38 cellular contexts compared by ENCODE assay signal in genomic region chr10:112175409-112175808, GRCh38.
"Had no signal": no experiment of that assay in that cellular context is flagged by ENCODE, and none has a peak within 500 bp of the region (broad histone marks: within the 10 kb centered on the region; RNA-seq: fewer than 3 reads in every experiment).

No MANE protein-coding gene starts in this region.

- H3K27me3 Mint-ChIP-seq: activated CD4-positive, alpha-beta T cell treated with anti-CD3 and anti-CD28 coated beads for 36 hours; activated CD4-positive, alpha-beta T cell treated with anti-CD3 and anti-CD28 coated beads, Interleukin-2, amount 10 ng/mL, durations not matched to agents 7 days and 5 days; activated CD8-positive, alpha-beta T cell treated with anti-CD3 and anti-CD28 coated beads for 36 hours; activated naive CD8-positive, alpha-beta T cell treated with anti-CD3 and anti-CD28 coated beads for 36 hours; activated T-helper 17 cell treated with anti-CD3 and anti-CD28 coated beads, Interleukin-2, amount 50 U/mL, for 72 hours had no signal

- H3K27ac ChIP-seq: adrenal gland, body of pancreas, brain microvascular endothelial cell, breast epithelium, WERI-Rb-1 had no signal

- H3K4me3 Mint-ChIP-seq: activated CD4-positive, alpha-beta T cell treated with anti-CD3 and anti-CD28 coated beads for 36 hours; activated CD4-positive, alpha-beta T cell treated with anti-CD3 and anti-CD28 coated beads, Interleukin-2, amount 10 ng/mL, durations not matched to agents 7 days and 5 days; activated CD8-positive, alpha-beta T cell treated with anti-CD3 and anti-CD28 coated beads for 36 hours; activated naive CD4-positive, alpha-beta T cell treated with anti-CD3 and anti-CD28 coated beads for 36 hours; activated naive CD8-positive, alpha-beta T cell treated with anti-CD3 and anti-CD28 coated beads for 36 hours; activated T-cell treated with anti-CD3 and anti-CD28 coated beads, Interleukin-2, amount 50 U/mL, for 4 hours; activated T-cell treated with anti-CD3 and anti-CD28 coated beads, Interleukin-2, amount 50 U/mL, for 72 hours; activated T-helper 1 cell treated with anti-CD3 and anti-CD28 coated beads, Interleukin-12 subunit alpha, Interleukin-12 subunit beta, Interleukin-2, Interleukin-4 antibody, amounts not matched to agents 30 ng/mL and 10 ng/mL and 1 ng/mL, durations not matched to agents 14 hours and 24 hours and 36 hours; activated T-helper 17 cell treated with anti-CD3 and anti-CD28 coated beads, Interleukin-2, amount 50 U/mL, for 72 hours; T-helper 1 cell treated with Interleukin-12 subunit alpha and Interleukin-12 subunit beta and Interleukin-4 antibody, amounts not matched to agents 30 μg/mL and 1 μg/mL, for 36 hours; T-helper 2 cell treated with Interferon-gamma antibody and Interleukin-4, amounts not matched to agents 5 μg/mL and 100 μg/mL, for 36 hours; WTC11 had no signal

- H3K9me3 Mint-ChIP-seq: activated CD4-positive, alpha-beta T cell treated with anti-CD3 and anti-CD28 coated beads, Interleukin-2, amount 10 ng/mL, durations not matched to agents 7 days and 5 days; activated CD8-positive, alpha-beta T cell treated with anti-CD3 and anti-CD28 coated beads for 36 hours; activated naive CD4-positive, alpha-beta T cell treated with anti-CD3 and anti-CD28 coated beads for 36 hours; activated naive CD4-positive, alpha-beta T cell treated with anti-CD3 and anti-CD28 coated beads, Interleukin-2, amount 50 U/mL, for 72 hours; activated naive CD8-positive, alpha-beta T cell treated with anti-CD3 and anti-CD28 coated beads for 36 hours; activated T-cell treated with anti-CD3 and anti-CD28 coated beads, Interleukin-2, amount 50 U/mL, for 4 hours; activated T-cell treated with anti-CD3 and anti-CD28 coated beads, Interleukin-2, amount 50 U/mL, for 72 hours; activated T-helper 1 cell treated with anti-CD3 and anti-CD28 coated beads, Interleukin-12 subunit alpha, Interleukin-12 subunit beta, Interleukin-2, Interleukin-4 antibody, amounts not matched to agents 30 ng/mL and 10 ng/mL and 1 ng/mL, durations not matched to agents 14 hours and 24 hours and 36 hours; activated T-helper 17 cell treated with anti-CD3 and anti-CD28 coated beads, Interleukin-2, amount 50 U/mL, for 72 hours; T-helper 1 cell treated with Interleukin-12 subunit alpha and Interleukin-12 subunit beta and Interleukin-4 antibody, amounts not matched to agents 30 μg/mL and 1 μg/mL, for 36 hours; T-helper 2 cell treated with Interferon-gamma antibody and Interleukin-4, amounts not matched to agents 5 μg/mL and 100 μg/mL, for 36 hours; WTC11 had no signal

- H3K4me3 ChIP-seq: adrenal gland, body of pancreas, breast epithelium had no signal

- H3K4me1 ChIP-seq: body of pancreas, breast epithelium had no signal

- H3K4me1 Mint-ChIP-seq: activated CD4-positive, alpha-beta T cell treated with anti-CD3 and anti-CD28 coated beads for 36 hours; activated CD4-positive, alpha-beta T cell treated with anti-CD3 and anti-CD28 coated beads, Interleukin-2, amount 10 ng/mL, durations not matched to agents 7 days and 5 days; activated naive CD8-positive, alpha-beta T cell treated with anti-CD3 and anti-CD28 coated beads for 36 hours; activated T-helper 17 cell treated with anti-CD3 and anti-CD28 coated beads, Interleukin-2, amount 50 U/mL, for 72 hours; WTC11 had no signal

- H3K27ac Mint-ChIP-seq: activated CD4-positive, alpha-beta T cell treated with anti-CD3 and anti-CD28 coated beads for 36 hours; activated CD4-positive, alpha-beta T cell treated with anti-CD3 and anti-CD28 coated beads, Interleukin-2, amount 10 ng/mL, durations not matched to agents 7 days and 5 days; activated CD8-positive, alpha-beta T cell treated with anti-CD3 and anti-CD28 coated beads for 36 hours; activated naive CD4-positive, alpha-beta T cell treated with anti-CD3 and anti-CD28 coated beads for 36 hours; activated naive CD4-positive, alpha-beta T cell treated with anti-CD3 and anti-CD28 coated beads, Interleukin-2, amount 50 U/mL, for 72 hours; activated naive CD8-positive, alpha-beta T cell treated with anti-CD3 and anti-CD28 coated beads for 36 hours; activated T-cell treated with anti-CD3 and anti-CD28 coated beads, Interleukin-2, amount 50 U/mL, for 72 hours; activated T-helper 1 cell treated with anti-CD3 and anti-CD28 coated beads, Interleukin-12 subunit alpha, Interleukin-12 subunit beta, Interleukin-2, Interleukin-4 antibody, amounts not matched to agents 30 ng/mL and 10 ng/mL and 1 ng/mL, durations not matched to agents 14 hours and 24 hours and 36 hours; activated T-helper 17 cell treated with anti-CD3 and anti-CD28 coated beads, Interleukin-2, amount 50 U/mL, for 72 hours; T-helper 1 cell treated with Interleukin-12 subunit alpha and Interleukin-12 subunit beta and Interleukin-4 antibody, amounts not matched to agents 30 μg/mL and 1 μg/mL, for 36 hours; T-helper 2 cell treated with Interferon-gamma antibody and Interleukin-4, amounts not matched to agents 5 μg/mL and 100 μg/mL, for 36 hours; WTC11 had no signal

- H3K9me3 ChIP-seq: adrenal gland, body of pancreas, breast epithelium had no signal

- H3K27me3 ChIP-seq: adrenal gland, body of pancreas, brain microvascular endothelial cell, breast epithelium had no signal

- FAIRE-seq: astrocyte had no signal

- ATAC-seq: activated CD4-positive, alpha-beta T cell treated with anti-CD3 and anti-CD28 coated beads for 36 hours; activated CD4-positive, CD25-positive, alpha-beta regulatory T cell treated with anti-CD3 and anti-CD28 coated beads, Interleukin-2, amount 50 U/mL, for 24 hours; activated CD8-positive, alpha-beta T cell treated with anti-CD3 and anti-CD28 coated beads for 36 hours; activated naive CD4-positive, alpha-beta T cell treated with anti-CD3 and anti-CD28 coated beads, Interleukin-2, amount 50 U/mL, for 72 hours; activated T-cell treated with anti-CD3 and anti-CD28 coated beads, Interleukin-2, amount 50 U/mL, for 4 hours; activated T-cell treated with anti-CD3 and anti-CD28 coated beads, Interleukin-2, amount 50 U/mL, for 72 hours; activated T-helper 17 cell treated with anti-CD3 and anti-CD28 coated beads, Interleukin-2, amount 50 U/mL, for 72 hours; body of pancreas; WTC11 had no signal

- DNase-seq: activated CD4-positive, alpha-beta T cell treated with anti-CD3 and anti-CD28 coated beads for 1 hour; activated CD4-positive, alpha-beta T cell treated with anti-CD3 and anti-CD28 coated beads for 36 hours; activated CD4-positive, alpha-beta T cell treated with anti-CD3 and anti-CD28 coated beads for 48 hours; activated CD4-positive, alpha-beta T cell treated with anti-CD3 and anti-CD28 coated beads, Interleukin-2, amount 10 ng/mL, durations not matched to agents 7 days and 5 days; activated CD4-positive, alpha-beta T cell treated with anti-CD3 and anti-CD28 coated beads, Interleukin-2, amount 50 U/mL, for 48 hours; activated CD4-positive, CD25-positive, alpha-beta regulatory T cell; activated CD8-positive, alpha-beta memory T cell treated with anti-CD3 and anti-CD28 coated beads, Interleukin-2, amount 50 U/mL, for 4 hours; activated CD8-positive, alpha-beta T cell treated with anti-CD3 and anti-CD28 coated beads for 36 hours; activated effector memory CD4-positive, alpha-beta T cell treated with anti-CD3 and anti-CD28 coated beads, Interleukin-2, amount 50 U/mL, for 16 hours; activated gamma-delta T cell treated with Interleukin-2 at 50 U/mL for 16 hours; activated naive CD4-positive, alpha-beta T cell; activated naive CD4-positive, alpha-beta T cell treated with anti-CD3 and anti-CD28 coated beads for 36 hours; activated naive CD4-positive, alpha-beta T cell treated with anti-CD3 and anti-CD28 coated beads, Interleukin-2, amount 50 U/mL, for 16 hours; activated naive CD8-positive, alpha-beta T cell treated with anti-CD3 and anti-CD28 coated beads for 36 hours; activated T-cell treated with anti-CD3 and anti-CD28 coated beads for 4 hours; activated T-cell treated with anti-CD3 and anti-CD28 coated beads, Interleukin-2, amount 50 U/mL, for 1 hour; activated T-cell treated with anti-CD3 and anti-CD28 coated beads, Interleukin-2, amount 50 U/mL, for 4 hours; activated T-cell treated with anti-CD3 and anti-CD28 coated beads, Interleukin-2, amount 50 U/mL, for 72 hours; adrenal gland; amniotic stem cell; aorta; body of pancreas; brain microvascular endothelial cell; central memory CD4-positive, alpha-beta T cell; SW 1271; T-helper 1 cell; T-helper 2 cell; T-helper 9 cell; WERI-Rb-1 had no signal
